9 cellular contexts compared by ENCODE assay signal in genomic region chr9:91163773-91164471, GRCh38.
A peak's percentile ranks its signal among the peaks of the same experiment; 100 is the strongest.
DNase-seq lines count a peak whose midpoint lies in the region; ATAC-seq and TF ChIP-seq lines count a peak whose summit lies in the region.
"Had no signal": no experiment of that assay in that cellular context is flagged by ENCODE, and none has a peak within 500 bp of the region (broad histone marks: within the 10 kb centered on the region; RNA-seq: fewer than 3 reads in every experiment).

No MANE protein-coding gene starts in this region.

- TF ChIP-seq CTCF in MCF 10A (IDR thresholded peaks at IDR 0.05; ENCODE audit: unreplicated experiment) (no peak), mammary epithelial cell (conservative IDR thresholded peaks at IDR 0.05 in 1 of 2, IDR thresholded peaks at IDR 0.05 in 1 of 2; ENCODE audit: extremely low read depth in 1 of 2, insufficient read depth in 1 of 2, low read depth in 1 of 2, low read length in 2 of 2) (no peak), left lung (IDR thresholded peaks at IDR 0.05) (no peak), vagina (IDR thresholded peaks at IDR 0.05) (no peak)

- H3K4me3 Mint-ChIP-seq in MCF 10A (ENCODE audit: unreplicated experiment) (peak overlapping the region; percentile 6), T-helper 17 cell (peak overlapping the region; percentile 53)

- POLR2A ChIA-PET in MCF 10A (lab: Yijun Ruan, JAX), result interaction anchor here (0.8 to 2.7 kb wide), 14 partner anchors 12 to 260 kb away, joined by 3 to 34 read pairs (median 4); partner anchors contain the start of gene NFIL3

- H3K27me3 Mint-ChIP-seq in MCF 10A (ENCODE audit: insufficient read depth, unreplicated experiment), result no peaks in the 10 kb centered on the region
- H3K27me3 Mint-ChIP-seq in T-helper 17 cell, result no peaks in the 10 kb centered on the region

- H3K36me3 Mint-ChIP-seq in MCF 10A (ENCODE audit: insufficient read depth, unreplicated experiment) (no peaks in the 10 kb centered on the region), T-helper 17 cell (ENCODE audit: low read depth) (no peaks in the 10 kb centered on the region)

- peaks cover 30% of the 10 kb centered on the region for H3K4me1 Mint-ChIP-seq in MCF 10A (ENCODE audit: insufficient read depth, unreplicated experiment)
- peaks cover 29% of the 10 kb centered on the region for H3K4me1 Mint-ChIP-seq in T-helper 17 cell

- no peak overlapping the region for H3K4me2 ChIP-seq in mammary epithelial cell (ENCODE audit: insufficient read depth, low read depth, low read length)

- no peak for TF ChIP-seq POLR2A in vagina (IDR thresholded peaks at IDR 0.05)

- dilution Hi-C loops in mammary epithelial cell (cut with HindIII; ENCODE audit: low sequenced_read_pairs), result loop anchor here (5.0 kb wide), 1 partner anchor 227 kb away; no protein-coding TSS in a partner anchor

- BruUV-seq in MCF 10A (replicated peaks; lab: Mats Ljungman, UMichigan) (no TSS peak), mammary epithelial cell (replicated peaks; lab: Mats Ljungman, UMichigan) (no TSS peak)

- in situ Hi-C loops in mammary epithelial cell (cut with MboI; ENCODE audit: low sequenced_read_pairs in 2 of 2), result no loop called here

- DNase-seq in MCF 10A (ENCODE audit: unreplicated experiment), result no peak
- DNase-seq in mammary epithelial cell, result no peak
- DNase-seq in T-helper 17 cell, result no peak
- no peak for DNase-seq in left lung
- DNase-seq in vagina (ENCODE audit: extremely low spot score in 2 of 2), result peak; percentile 81 to 84
- no peak for DNase-seq in NOMO-1 (lab: John Stamatoyannopoulos, UW; ENCODE audit: unreplicated experiment in 2 of 2)
- no peak for DNase-seq in right cardiac atrium
- no peak for DNase-seq in activated CD4-positive, CD25-positive, alpha-beta regulatory T cell (lab: John Stamatoyannopoulos, UW)
- DNase-seq: NCI-H524 treated with DMSO at 0.1 percent for 48 hours had no signal

- H3K4me3 ChIP-seq in mammary epithelial cell (replicated peaks in 1 of 3; ENCODE audit: insufficient read depth in 1 of 3, low read depth in 2 of 3, low read length in 3 of 3), result no peak overlapping the region
- H3K4me3 ChIP-seq in left lung, result no peak overlapping the region
- H3K4me3 ChIP-seq in vagina, result no peak overlapping the region
- H3K4me3 ChIP-seq in right cardiac atrium (ENCODE audit: low read length), result no peak overlapping the region

- H3K9me3 ChIP-seq in mammary epithelial cell (replicated peaks; ENCODE audit: insufficient read depth, low read length), result no peaks in the 10 kb centered on the region
- H3K9me3 ChIP-seq in T-helper 17 cell (ENCODE audit: control insufficient read depth, low read length, poor library complexity, severe bottlenecking), result no peaks in the 10 kb centered on the region
- no peaks in the 10 kb centered on the region for H3K9me3 ChIP-seq in left lung
- no peaks in the 10 kb centered on the region for H3K9me3 ChIP-seq in vagina
- no peaks in the 10 kb centered on the region for H3K9me3 ChIP-seq in right cardiac atrium (ENCODE audit: control insufficient read depth, low read length)

- H3K27me3 ChIP-seq in mammary epithelial cell (ENCODE audit: insufficient read depth, low read length) (no peaks in the 10 kb centered on the region), left lung (no peaks in the 10 kb centered on the region), vagina (no peaks in the 10 kb centered on the region), right cardiac atrium (ENCODE audit: control insufficient read depth, insufficient read depth) (no peaks in the 10 kb centered on the region)

- H3K9ac ChIP-seq in mammary epithelial cell (ENCODE audit: insufficient read depth, low read length), result no peak overlapping the region

- H3K9me3 Mint-ChIP-seq in MCF 10A (ENCODE audit: unreplicated experiment), result no peaks in the 10 kb centered on the region

- no peaks in the 10 kb centered on the region for H3K36me3 ChIP-seq in mammary epithelial cell (ENCODE audit: insufficient read depth, low read length)
- no peaks in the 10 kb centered on the region for H3K36me3 ChIP-seq in left lung
- no peaks in the 10 kb centered on the region for H3K36me3 ChIP-seq in vagina

- WGBS in mammary epithelial cell (ENCODE audit: low coverage, missing lambda C conversion rate), result over 99% methylated on average over 17 of the region's 17 CpGs
- WGBS in right cardiac atrium, result 90% methylated on average over 17 of the region's 17 CpGs

- no peak overlapping the region for H2AFZ ChIP-seq in mammary epithelial cell (ENCODE audit: low read depth, low read length)

- ATAC-seq in T-helper 17 cell (peak; percentile 71), left lung (peak; percentile 11), right cardiac atrium (no peak)

- CTCF ChIA-PET in MCF 10A (lab: Yijun Ruan, JAX) (interaction anchor here (0.7 to 1.8 kb wide), 2 partner anchors 12 to 222 kb away, joined by 4 to 8 read pairs; no protein-coding TSS in a partner anchor), mammary epithelial cell (lab: Charles Lee; ENCODE audit: low non-redundant PET) (interaction anchor here (0.7 kb wide), 1 partner anchor 35 kb away, joined by 4 read pairs; no protein-coding TSS in a partner anchor)

- H3K4me1 ChIP-seq in mammary epithelial cell (ENCODE audit: insufficient read depth, low read length), result peaks cover 41% of the 10 kb centered on the region
- H3K4me1 ChIP-seq in left lung, result peaks cover 18 to 47% of the 10 kb centered on the region in 2 donors
- H3K4me1 ChIP-seq in vagina, result peaks cover 24% of the 10 kb centered on the region
- H3K4me1 ChIP-seq in right cardiac atrium (ENCODE audit: control insufficient read depth, insufficient read depth, low read length), result no peaks in the 10 kb centered on the region

- H3K79me2 ChIP-seq in mammary epithelial cell (ENCODE audit: insufficient read depth, low read length), result no peaks in the 10 kb centered on the region

- intact Hi-C loops in MCF 10A (cut with micrococcal nuclease), result no loop called here
- intact Hi-C loops in mammary epithelial cell (cut with micrococcal nuclease), result loop anchor here (1.0 to 10.0 kb wide), 6 partner anchors 15 to 261 kb away; partner anchors contain the start of gene NFIL3
- intact Hi-C loops in left lung (cut with DNase I), result no loop called here
- intact Hi-C loops in vagina (cut with DNase I), result no loop called here
- intact Hi-C loops in right cardiac atrium (cut with DNase I), result no loop called here

- H4K20me1 ChIP-seq in mammary epithelial cell (ENCODE audit: insufficient read depth, low read length), result no peaks in the 10 kb centered on the region

- H3K27ac Mint-ChIP-seq in MCF 10A (ENCODE audit: low read depth, unreplicated experiment) (no peak overlapping the region), T-helper 17 cell (peak overlapping the region; percentile 29)

- H3K27ac ChIP-seq in mammary epithelial cell (ENCODE audit: insufficient read depth, low read depth, low read length), result no peak overlapping the region
- H3K27ac ChIP-seq in left lung, result peak overlapping the region; percentile 19 to 70
- H3K27ac ChIP-seq in vagina, result no peak overlapping the region
- H3K27ac ChIP-seq in right cardiac atrium (ENCODE audit: low read length), result no peak overlapping the region

Comparison
In these comparisons a context has a peak if more than half of its experiments do, and no peak if none do; other contexts are left out.
1. DNase-seq: peak in vagina (2 of 2); none in MCF 10A (single experiment), mammary epithelial cell (single experiment), T-helper 17 cell (0 of 3), left lung (0 of 2), NOMO-1 (0 of 2), right cardiac atrium (0 of 3) and activated CD4-positive, CD25-positive, alpha-beta regulatory T cell (0 of 4).
2. H3K27ac ChIP-seq: peak in left lung (2 of 2); none in mammary epithelial cell (single experiment), vagina (single experiment) and right cardiac atrium (single experiment).
3. ATAC-seq: peak in T-helper 17 cell (single experiment) and left lung (single experiment); none in right cardiac atrium (0 of 2).